ENCODE assay signal across 1 cellular context in genomic region chr3:59237121-59237520, GRCh38.
TF ChIP-seq lines count a peak whose summit lies in the region.

No MANE protein-coding gene starts in this region.

TF ChIP-seq in IMR-90, 13 proteins besides CTCF, POLR2A, EP300 and RAD21 (continued from another document):
- TF ChIP-seq USF2 (IDR thresholded peaks at IDR 0.05; ENCODE audit: low read depth, low read length) = no peak
- no peak for TF ChIP-seq FOS (IDR thresholded peaks at IDR 0.05; ENCODE audit: low read depth, low read length)
- TF ChIP-seq RCOR1 (IDR thresholded peaks at IDR 0.05; ENCODE audit: insufficient replicate concordance, low read length) = no peak
- no peak for TF ChIP-seq NFE2L2 (IDR thresholded peaks at IDR 0.05; ENCODE audit: low read depth, low read length)
- TF ChIP-seq BHLHE40 (IDR thresholded peaks at IDR 0.05; ENCODE audit: low read depth, low read length) = no peak
- TF ChIP-seq MXI1 (IDR thresholded peaks at IDR 0.05; ENCODE audit: borderline replicate concordance, low read depth, low read length) = no peak
- TF ChIP-seq SMC3 (IDR thresholded peaks at IDR 0.05; ENCODE audit: low read depth, low read length) = no peak
